8 cellular contexts compared by ENCODE assay signal in genomic region chr11:102287963-102288744, GRCh38. TPM values are rescaled to one million over a fixed set of nuclear protein-coding genes. Genes with fewer than 3 reads are reported as not detected.
DNase-seq lines count a peak whose midpoint lies in the region; ATAC-seq and TF ChIP-seq lines count a peak whose summit lies in the region.

No MANE protein-coding gene starts in this region.

- intact Hi-C loops in activated T-helper 2 cell treated with anti-CD3 and anti-CD28 coated beads, Interferon-gamma antibody, Interleukin-2, Interleukin-4, amounts not matched to agents 10 μg/mL and 5 μg/mL and 100 μg/mL, durations not matched to agents 14 hours and 24 hours and 36 hours (cut with micrococcal nuclease), result loop anchor here (1.0 to 10.0 kb wide), 6 partner anchors 30 to 377 kb away; partner anchors contain the start of gene BIRC2
- intact Hi-C loops in prostate gland (cut with DNase I), result loop anchor here (2.0 kb wide), 2 partner anchors 29 to 53 kb away; partner anchors contain the start of gene BIRC3

- H3K9me3 ChIP-seq in cardiac muscle cell (ENCODE audit: low read depth) (no peaks in the 10 kb centered on the region), prostate gland (no peaks in the 10 kb centered on the region)

- H3K36me3 ChIP-seq in cardiac muscle cell (no peaks in the 10 kb centered on the region), prostate gland (no peaks in the 10 kb centered on the region)

- H3K4me3 Mint-ChIP-seq in activated T-helper 2 cell treated with anti-CD3 and anti-CD28 coated beads, Interferon-gamma antibody, Interleukin-2, Interleukin-4, amounts not matched to agents 10 μg/mL and 5 μg/mL and 100 μg/mL, durations not matched to agents 14 hours and 24 hours and 36 hours (ENCODE audit: low read depth), result peak overlapping the region; percentile 19

- H3K4me1 ChIP-seq in cardiac muscle cell (ENCODE audit: low read depth) (peaks cover 12% of the 10 kb centered on the region), prostate gland (replicated peaks) (no peaks in the 10 kb centered on the region)

- peak; percentile 60 for TF ChIP-seq CTCF in cardiac muscle cell (IDR thresholded peaks at IDR 0.05; ENCODE audit: low read depth, low read length)
- TF ChIP-seq CTCF in prostate gland (IDR thresholded peaks at IDR 0.05), result peak; percentile 54 to 84 (median 76)

- no peak overlapping the region for H3K27ac ChIP-seq in cardiac muscle cell
- no peak overlapping the region for H3K27ac ChIP-seq in prostate gland

- H3K4me3 ChIP-seq in cardiac muscle cell (no peak overlapping the region), prostate gland (no peak overlapping the region)

- DNase-seq in activated CD4-positive, CD25-positive, alpha-beta regulatory T cell treated with anti-CD3 and anti-CD28 coated beads, Interleukin-2, amount 50 U/mL, for 72 hours, result no peak
- DNase-seq in NCI-H748 (lab: John Stamatoyannopoulos, UW; ENCODE audit: unreplicated experiment) (peak; percentile 76), cardiac muscle cell (ENCODE audit: low read depth in 1 of 2, low spot score in 1 of 2) (peak; percentile 88), prostate gland (ENCODE audit: low spot score) (peak; percentile 50)
- no peak for DNase-seq in activated T-helper 2 cell treated with anti-CD3 and anti-CD28 coated beads, Interferon-gamma antibody, Interleukin-2, Interleukin-4, amounts not matched to agents 10 μg/mL and 5 μg/mL and 100 μg/mL, durations not matched to agents 14 hours and 24 hours and 36 hours (ENCODE audit: low spot score)

- no peaks in the 10 kb centered on the region for H3K36me3 Mint-ChIP-seq in activated T-helper 2 cell treated with anti-CD3 and anti-CD28 coated beads, Interferon-gamma antibody, Interleukin-2, Interleukin-4, amounts not matched to agents 10 μg/mL and 5 μg/mL and 100 μg/mL, durations not matched to agents 14 hours and 24 hours and 36 hours (ENCODE audit: low read depth)

- peaks cover 35% of the 10 kb centered on the region for H3K4me1 Mint-ChIP-seq in activated T-helper 2 cell treated with anti-CD3 and anti-CD28 coated beads, Interferon-gamma antibody, Interleukin-2, Interleukin-4, amounts not matched to agents 10 μg/mL and 5 μg/mL and 100 μg/mL, durations not matched to agents 14 hours and 24 hours and 36 hours (ENCODE audit: low read depth)

- WGBS in prostate gland, result 35% methylated on average over 14 of the region's 14 CpGs

- peak; percentile 75 to 81 for ATAC-seq in activated CD4-positive, CD25-positive, alpha-beta regulatory T cell treated with anti-CD3 and anti-CD28 coated beads, Interleukin-2, amount 50 U/mL, for 24 hours
- ATAC-seq in GM21390 (IDR thresholded peaks at IDR 0.05; ENCODE audit: unreplicated experiment), result peak; percentile 88
- peak; percentile 92 for ATAC-seq in HG03571 (IDR thresholded peaks at IDR 0.05; ENCODE audit: unreplicated experiment)

- no peaks in the 10 kb centered on the region for H3K27me3 Mint-ChIP-seq in activated T-helper 2 cell treated with anti-CD3 and anti-CD28 coated beads, Interferon-gamma antibody, Interleukin-2, Interleukin-4, amounts not matched to agents 10 μg/mL and 5 μg/mL and 100 μg/mL, durations not matched to agents 14 hours and 24 hours and 36 hours (ENCODE audit: low read depth)

- H3K27ac Mint-ChIP-seq in activated T-helper 2 cell treated with anti-CD3 and anti-CD28 coated beads, Interferon-gamma antibody, Interleukin-2, Interleukin-4, amounts not matched to agents 10 μg/mL and 5 μg/mL and 100 μg/mL, durations not matched to agents 14 hours and 24 hours and 36 hours, result peak overlapping the region; percentile 19

- H3K27me3 ChIP-seq in cardiac muscle cell (no peaks in the 10 kb centered on the region), prostate gland (replicated peaks; ENCODE audit: insufficient read depth) (no peaks in the 10 kb centered on the region)

- H3K9me3 Mint-ChIP-seq in activated T-helper 2 cell treated with anti-CD3 and anti-CD28 coated beads, Interferon-gamma antibody, Interleukin-2, Interleukin-4, amounts not matched to agents 10 μg/mL and 5 μg/mL and 100 μg/mL, durations not matched to agents 14 hours and 24 hours and 36 hours, result no peaks in the 10 kb centered on the region

- TF ChIP-seq POLR2A in prostate gland (IDR thresholded peaks at IDR 0.05), result no peak

RNA-seq across cellular contexts. Expression of gene BIRC3, which starts 29.1 kb away (rescaled TPM):
- total RNA-seq in activated T-helper 2 cell treated with anti-CD3 and anti-CD28 coated beads, Interferon-gamma antibody, Interleukin-2, Interleukin-4, amounts not matched to agents 10 μg/mL and 5 μg/mL and 100 μg/mL, durations not matched to agents 14 hours and 24 hours and 36 hours, result 217 and 221 TPM in 2 replicates
- 0.06 and 0.78 TPM in 2 replicates for total RNA-seq in cardiac muscle cell
- polyA plus RNA-seq in cardiac muscle cell, result 0.92 TPM in 1 of 2 replicates, not detected in the other
- total RNA-seq in prostate gland, result 1 to 10 TPM; 5.2 to 9.2 TPM

RNA-seq across cellular contexts. Expression of gene BIRC2, which starts 58.9 kb away (rescaled TPM):
- 28.0 and 30.4 TPM in 2 replicates for total RNA-seq in activated T-helper 2 cell treated with anti-CD3 and anti-CD28 coated beads, Interferon-gamma antibody, Interleukin-2, Interleukin-4, amounts not matched to agents 10 μg/mL and 5 μg/mL and 100 μg/mL, durations not matched to agents 14 hours and 24 hours and 36 hours
- total RNA-seq in cardiac muscle cell (37.8 and 40.4 TPM in 2 replicates), prostate gland (10 to 100 TPM; 48.7 to 54.5 TPM)
- polyA plus RNA-seq in cardiac muscle cell, result 36.1 and 41.3 TPM in 2 replicates

Comparison
In these comparisons a context has a peak if more than half of its experiments do, and no peak if none do; other contexts are left out.
1. DNase-seq: peak in NCI-H748 (single experiment), cardiac muscle cell (2 of 2) and prostate gland (single experiment); none in activated CD4-positive, CD25-positive, alpha-beta regulatory T cell treated with anti-CD3 and anti-CD28 coated beads, Interleukin-2, amount 50 U/mL, for 72 hours (single experiment) and activated T-helper 2 cell treated with anti-CD3 and anti-CD28 coated beads, Interferon-gamma antibody, Interleukin-2, Interleukin-4, amounts not matched to agents 10 μg/mL and 5 μg/mL and 100 μg/mL, durations not matched to agents 14 hours and 24 hours and 36 hours (single experiment).
2. RNA of gene BIRC3, which starts 29.1 kb away (total RNA-seq): 217 to 221 TPM in activated T-helper 2 cell treated with anti-CD3 and anti-CD28 coated beads, Interferon-gamma antibody, Interleukin-2, Interleukin-4, amounts not matched to agents 10 μg/mL and 5 μg/mL and 100 μg/mL, durations not matched to agents 14 hours and 24 hours and 36 hours; 5.2 to 9.2 TPM in prostate gland and 0.06 to 0.78 TPM in cardiac muscle cell; every median in the first group is over 10 times any median in the second.
3. Peak in every context shown above with its lines, with median percentiles within 50 percentile points of each other: ATAC-seq.